Comparison of ENCODE assay signal across 14 cellular contexts in genomic region chr1:92993581-92993980, GRCh38. TPM values are rescaled to one million over a fixed set of nuclear protein-coding genes. Genes with fewer than 3 reads are reported as not detected.
DNase-seq lines count a peak whose midpoint lies in the region; ATAC-seq and TF ChIP-seq lines count a peak whose summit lies in the region.
"Had no signal": no experiment of that assay in that cellular context is flagged by ENCODE, and none has a peak within 500 bp of the region (broad histone marks: within the 10 kb centered on the region; RNA-seq: fewer than 3 reads in every experiment).

No MANE protein-coding gene starts in this region.

- H3K4me1 ChIP-seq in CD4-positive, CD25-positive, alpha-beta regulatory T cell (ENCODE audit: control insufficient read depth, insufficient read depth, low read length, poor library complexity, severe bottlenecking), result peaks cover 22% of the 10 kb centered on the region
- H3K4me1 ChIP-seq in DOHH2 (ENCODE audit: control insufficient read depth, low read length), result peaks cover 24% of the 10 kb centered on the region
- peaks cover 9% of the 10 kb centered on the region for H3K4me1 ChIP-seq in SJCRH30
- H3K4me1 ChIP-seq: tibial nerve had no signal

- no peaks in the 10 kb centered on the region for H3K36me3 ChIP-seq in CD4-positive, CD25-positive, alpha-beta regulatory T cell (ENCODE audit: control insufficient read depth, insufficient read depth, low read length)
- H3K36me3 ChIP-seq in DOHH2 (ENCODE audit: control insufficient read depth, low read length) (no peaks in the 10 kb centered on the region), SJCRH30 (no peaks in the 10 kb centered on the region), brain microvascular endothelial cell (replicated peaks) (no peaks in the 10 kb centered on the region)
- H3K36me3 ChIP-seq: stomach, tibial nerve had no signal

- H3K27ac ChIP-seq in CD4-positive, CD25-positive, alpha-beta regulatory T cell (ENCODE audit: insufficient read depth, low read length, poor library complexity, severe bottlenecking), result no peak overlapping the region
- H3K27ac ChIP-seq in DOHH2 (ENCODE audit: low read depth, low read length), result no peak overlapping the region
- peak overlapping the region; percentile 35 for H3K27ac ChIP-seq in SJCRH30
- H3K27ac ChIP-seq in brain microvascular endothelial cell, result no peak overlapping the region
- H3K27ac ChIP-seq: tibial nerve had no signal

- peak overlapping the region in 2 of 3 donors; percentile 70 to 82 for H3K27ac Mint-ChIP-seq in CD4-positive, CD25-positive, alpha-beta regulatory T cell
- no peak overlapping the region for H3K27ac Mint-ChIP-seq in activated T-cell treated with anti-CD3 and anti-CD28 coated beads, Interleukin-2, amount 50 U/mL, for 72 hours
- H3K27ac Mint-ChIP-seq: activated naive CD4-positive, alpha-beta T cell treated with anti-CD3 and anti-CD28 coated beads, Interleukin-2, amount 50 U/mL, for 72 hours had no signal

- H3F3A ChIP-seq in DOHH2 (ENCODE audit: control insufficient read depth, insufficient read depth), result no peaks in the 10 kb centered on the region

- no peak overlapping the region for H3K4me3 ChIP-seq in CD4-positive, CD25-positive, alpha-beta regulatory T cell (ENCODE audit: low read depth, low read length)
- H3K4me3 ChIP-seq in DOHH2 (ENCODE audit: low read length), result no peak overlapping the region
- H3K4me3 ChIP-seq in SJCRH30, result no peak overlapping the region
- H3K4me3 ChIP-seq in brain microvascular endothelial cell (ENCODE audit: low read depth, low read length), result no peak overlapping the region
- H3K4me3 ChIP-seq: stomach, tibial nerve had no signal

- no peak for TF ChIP-seq CTCF in DOHH2 (IDR thresholded peaks at IDR 0.05; ENCODE audit: low read depth, low read length, poor library complexity, severe bottlenecking)
- TF ChIP-seq CTCF in brain microvascular endothelial cell (IDR thresholded peaks at IDR 0.05; ENCODE audit: low read depth, low read length, missing control alignments), result no peak

- no peaks in the 10 kb centered on the region for H3K9me3 Mint-ChIP-seq in CD4-positive, CD25-positive, alpha-beta regulatory T cell
- no peaks in the 10 kb centered on the region for H3K9me3 Mint-ChIP-seq in activated T-cell treated with anti-CD3 and anti-CD28 coated beads, Interleukin-2, amount 50 U/mL, for 72 hours
- H3K9me3 Mint-ChIP-seq: central memory CD8-positive, alpha-beta T cell; neural crest cell had no signal

- H3K4me1 Mint-ChIP-seq in CD4-positive, CD25-positive, alpha-beta regulatory T cell, result peaks cover 29 to 45% (median 34%) of the 10 kb centered on the region in 4 donors
- peaks cover 44% of the 10 kb centered on the region for H3K4me1 Mint-ChIP-seq in activated T-cell treated with anti-CD3 and anti-CD28 coated beads, Interleukin-2, amount 50 U/mL, for 72 hours (ENCODE audit: low read depth)
- H3K4me1 Mint-ChIP-seq: neural crest cell had no signal

- no peak for DNase-seq in CD4-positive, CD25-positive, alpha-beta regulatory T cell
- peak in 1 of 2 experiments; percentile 65 for DNase-seq in SJCRH30
- peak; percentile 47 for DNase-seq in left kidney (ENCODE audit: low read depth, low spot score)
- no peak for DNase-seq in brain microvascular endothelial cell
- no peak for DNase-seq in inferior parietal cortex (ENCODE audit: extremely low spot score)
- no peak for DNase-seq in activated T-cell treated with anti-CD3 and anti-CD28 coated beads, Interleukin-2, amount 50 U/mL, for 72 hours

- H3K4me2 ChIP-seq in DOHH2 (ENCODE audit: low read length), result peak overlapping the region; percentile 5; the same call in 1 of the 2 replicates

- no peaks in the 10 kb centered on the region for H3K36me3 Mint-ChIP-seq in CD4-positive, CD25-positive, alpha-beta regulatory T cell
- peaks cover 0 to 2% of the 10 kb centered on the region in 2 donors for H3K36me3 Mint-ChIP-seq in activated T-cell treated with anti-CD3 and anti-CD28 coated beads, Interleukin-2, amount 50 U/mL, for 72 hours (ENCODE audit: insufficient read depth in 2 of 2)
- H3K36me3 Mint-ChIP-seq: activated naive CD4-positive, alpha-beta T cell treated with anti-CD3 and anti-CD28 coated beads, Interleukin-2, amount 50 U/mL, for 72 hours had no signal

- no peaks in the 10 kb centered on the region for H3K27me3 Mint-ChIP-seq in CD4-positive, CD25-positive, alpha-beta regulatory T cell
- H3K27me3 Mint-ChIP-seq in activated T-cell treated with anti-CD3 and anti-CD28 coated beads, Interleukin-2, amount 50 U/mL, for 72 hours (ENCODE audit: low read depth), result peaks cover 8% of the 10 kb centered on the region
- H3K27me3 Mint-ChIP-seq: central memory CD8-positive, alpha-beta T cell had no signal

- no peaks in the 10 kb centered on the region for H4K20me1 ChIP-seq in DOHH2 (ENCODE audit: control insufficient read depth, insufficient read depth, low read depth, low read length)

- no peak overlapping the region for H3K4me3 Mint-ChIP-seq in CD4-positive, CD25-positive, alpha-beta regulatory T cell
- no peak overlapping the region for H3K4me3 Mint-ChIP-seq in activated T-cell treated with anti-CD3 and anti-CD28 coated beads, Interleukin-2, amount 50 U/mL, for 72 hours
- H3K4me3 Mint-ChIP-seq: central memory CD8-positive, alpha-beta T cell; neural crest cell had no signal

- in situ Hi-C loops in brain microvascular endothelial cell (cut with HindIII; ENCODE audit: low pct_ligation_motif_present, low sequenced_read_pairs), result no loop called here

- H3K9me3 ChIP-seq in CD4-positive, CD25-positive, alpha-beta regulatory T cell (ENCODE audit: control insufficient read depth in 2 of 2, low read length in 2 of 2), result no peaks in the 10 kb centered on the region
- H3K9me3 ChIP-seq in DOHH2 (ENCODE audit: control insufficient read depth, insufficient read depth, low read length) (no peaks in the 10 kb centered on the region), SJCRH30 (replicated peaks) (no peaks in the 10 kb centered on the region)
- H3K9me3 ChIP-seq: stomach, tibial nerve had no signal

- ATAC-seq in CD4-positive, CD25-positive, alpha-beta regulatory T cell (ENCODE audit: low read depth in 2 of 2), result no peak
- ATAC-seq in activated T-cell treated with anti-CD3 and anti-CD28 coated beads, Interleukin-2, amount 50 U/mL, for 72 hours (replicated peaks in 1 of 2), result no peak
- ATAC-seq in HG02870 (IDR thresholded peaks at IDR 0.05; ENCODE audit: unreplicated experiment), result no peak

- H3K27me3 ChIP-seq in CD4-positive, CD25-positive, alpha-beta regulatory T cell (ENCODE audit: control insufficient read depth, insufficient read depth, low read length), result no peaks in the 10 kb centered on the region
- H3K27me3 ChIP-seq in DOHH2 (ENCODE audit: control insufficient read depth, low read length), result no peaks in the 10 kb centered on the region
- H3K27me3 ChIP-seq in SJCRH30, result no peaks in the 10 kb centered on the region
- H3K27me3 ChIP-seq in brain microvascular endothelial cell (replicated peaks), result no peaks in the 10 kb centered on the region
- H3K27me3 ChIP-seq: dorsolateral prefrontal cortex, stomach, tibial nerve had no signal

- no peaks in the 10 kb centered on the region for H3K9me2 ChIP-seq in DOHH2 (replicated peaks; ENCODE audit: control insufficient read depth, low read length)

- no peaks in the 10 kb centered on the region for H3K79me2 ChIP-seq in DOHH2 (ENCODE audit: control insufficient read depth, low read length)

RNA-seq across cellular contexts. Expression of gene DIPK1A, which starts 32.3 kb away (rescaled TPM):
- total RNA-seq in CD4-positive, CD25-positive, alpha-beta regulatory T cell, result 10.9 TPM
- 10 to 100 TPM; 13.0 to 19.6 (median 15.2) TPM for polyA plus RNA-seq in CD4-positive, CD25-positive, alpha-beta regulatory T cell
- 9.6 and 9.8 TPM in 2 replicates for total RNA-seq in SJCRH30 (2014; rRNA removed; shearing (Covaris generic))
- total RNA-seq in activated T-cell treated with anti-CD3 and anti-CD28 coated beads, Interleukin-2, amount 50 U/mL, for 72 hours, result 1 to 10 TPM; 8.4 to 9.3 TPM
